ENCODE assay signal across 25 cellular contexts in genomic region chr2:170571612-170572011, GRCh38.
"Had no signal": no experiment of that assay in that cellular context is flagged by ENCODE, and none has a peak within 500 bp of the region (broad histone marks: within the 10 kb centered on the region; RNA-seq: fewer than 3 reads in every experiment).

No MANE protein-coding gene starts in this region.

- H3K4me3 Mint-ChIP-seq: activated CD4-positive, alpha-beta memory T cell treated with anti-CD3 and anti-CD28 coated beads, Interleukin-2, amount 10 ng/mL, durations not matched to agents 7 days and 5 days; activated naive CD4-positive, alpha-beta T cell treated with anti-CD3 and anti-CD28 coated beads, Interleukin-2, amount 10 ng/mL, durations not matched to agents 7 days and 5 days; activated naive CD8-positive, alpha-beta T cell treated with anti-CD3 and anti-CD28 coated beads for 36 hours; activated T-cell treated with anti-CD3 and anti-CD28 coated beads, Interleukin-2, amount 50 U/mL, for 72 hours; T-cell had no signal

- H3K9me3 Mint-ChIP-seq: activated CD4-positive, alpha-beta memory T cell treated with anti-CD3 and anti-CD28 coated beads, Interleukin-2, amount 10 ng/mL, durations not matched to agents 7 days and 5 days; activated naive CD4-positive, alpha-beta T cell treated with anti-CD3 and anti-CD28 coated beads, Interleukin-2, amount 10 ng/mL, durations not matched to agents 7 days and 5 days; activated naive CD8-positive, alpha-beta T cell treated with anti-CD3 and anti-CD28 coated beads for 36 hours; activated T-cell treated with anti-CD3 and anti-CD28 coated beads, Interleukin-2, amount 50 U/mL, for 72 hours; activated T-helper 2 cell treated with anti-CD3 and anti-CD28 coated beads, Interferon-gamma antibody, Interleukin-2, Interleukin-4, amounts not matched to agents 10 μg/mL and 5 μg/mL and 100 μg/mL, durations not matched to agents 14 hours and 24 hours and 36 hours; T-cell had no signal

- H3K27ac ChIP-seq: SK-N-MC, VCaP had no signal

- H3K36me3 Mint-ChIP-seq: activated naive CD4-positive, alpha-beta T cell treated with anti-CD3 and anti-CD28 coated beads, Interleukin-2, amount 10 ng/mL, durations not matched to agents 7 days and 5 days; activated naive CD8-positive, alpha-beta T cell treated with anti-CD3 and anti-CD28 coated beads for 36 hours; T-cell had no signal

- DNase-seq: activated CD4-positive, alpha-beta memory T cell treated with anti-CD3 and anti-CD28 coated beads, Interleukin-2, amount 10 ng/mL, durations not matched to agents 7 days and 5 days; activated CD4-positive, alpha-beta T cell treated with anti-CD3 and anti-CD28 coated beads, Interleukin-2, amount 50 U/mL, for 1 hour; activated CD4-positive, CD25-positive, alpha-beta regulatory T cell; activated CD8-positive, alpha-beta memory T cell treated with anti-CD3 and anti-CD28 coated beads, Interleukin-2, amount 50 U/mL, for 4 hours; activated gamma-delta T cell treated with Interleukin-2 at 50 U/mL for 16 hours; activated naive CD4-positive, alpha-beta T cell treated with anti-CD3 and anti-CD28 coated beads, Interleukin-2, amount 10 ng/mL, durations not matched to agents 7 days and 5 days; activated naive CD8-positive, alpha-beta T cell treated with anti-CD3 and anti-CD28 coated beads for 36 hours; activated T-cell treated with anti-CD3 and anti-CD28 coated beads, Interleukin-2, amount 50 U/mL, for 72 hours; anterior cingulate cortex; MM.1S; NCI-H1105; NCI-H1436; NCI-H1694 treated with DMSO at 0.1 percent for 48 hours; NCI-H2029 treated with DMSO at 0.1 percent for 48 hours; NCI-H510A treated with DMSO at 0.1 percent for 48 hours; NCI-H69; NK-92 treated with Interleukin-12 subunit alpha and Interleukin-12 subunit beta, amount 100 ng/mL, for 24 hours; OCI-M1; RPMI8226; T-cell; T-helper 2 cell; T1000 had no signal

- H3K4me3 ChIP-seq: SK-N-MC had no signal

- H3K4me1 Mint-ChIP-seq: activated CD4-positive, alpha-beta memory T cell treated with anti-CD3 and anti-CD28 coated beads, Interleukin-2, amount 10 ng/mL, durations not matched to agents 7 days and 5 days; activated naive CD8-positive, alpha-beta T cell treated with anti-CD3 and anti-CD28 coated beads for 36 hours; T-cell had no signal

- H3K27ac Mint-ChIP-seq: activated CD4-positive, alpha-beta memory T cell treated with anti-CD3 and anti-CD28 coated beads, Interleukin-2, amount 10 ng/mL, durations not matched to agents 7 days and 5 days; activated naive CD4-positive, alpha-beta T cell treated with anti-CD3 and anti-CD28 coated beads, Interleukin-2, amount 10 ng/mL, durations not matched to agents 7 days and 5 days; activated naive CD8-positive, alpha-beta T cell treated with anti-CD3 and anti-CD28 coated beads for 36 hours; activated T-cell treated with anti-CD3 and anti-CD28 coated beads, Interleukin-2, amount 50 U/mL, for 72 hours; activated T-helper 2 cell treated with anti-CD3 and anti-CD28 coated beads, Interferon-gamma antibody, Interleukin-2, Interleukin-4, amounts not matched to agents 10 μg/mL and 5 μg/mL and 100 μg/mL, durations not matched to agents 14 hours and 24 hours and 36 hours; T-cell had no signal
